12 cellular contexts compared by ENCODE assay signal in genomic region chr1:7346070-7346596, GRCh38.
"Had no signal": no experiment of that assay in that cellular context is flagged by ENCODE, and none has a peak within 500 bp of the region (broad histone marks: within the 10 kb centered on the region; RNA-seq: fewer than 3 reads in every experiment).

No MANE protein-coding gene starts in this region.

- H3K27me3 ChIP-seq: body of pancreas, thyroid gland had no signal

- H3K36me3 ChIP-seq: thyroid gland had no signal

- H3K36me3 Mint-ChIP-seq: activated naive CD4-positive, alpha-beta T cell treated with anti-CD3 and anti-CD28 coated beads, Interleukin-2, amount 50 U/mL, for 24 hours had no signal

- DNase-seq: activated T-cell treated with anti-CD3 and anti-CD28 coated beads, Interleukin-2, amount 50 U/mL, for 1 hour; body of pancreas; dermis blood vessel endothelial cell; head of caudate nucleus; kidney; left ventricle myocardium superior; mesenchymal stem cell; thyroid gland had no signal

- H3K4me3 Mint-ChIP-seq: activated naive CD4-positive, alpha-beta T cell treated with anti-CD3 and anti-CD28 coated beads, Interleukin-2, amount 50 U/mL, for 24 hours; neural crest cell had no signal

- H3K27me3 Mint-ChIP-seq: activated naive CD4-positive, alpha-beta T cell treated with anti-CD3 and anti-CD28 coated beads, Interleukin-2, amount 50 U/mL, for 24 hours had no signal

- H3K4me3 ChIP-seq: body of pancreas, skin epidermis, thyroid gland had no signal

- H3K9me3 Mint-ChIP-seq: activated naive CD4-positive, alpha-beta T cell treated with anti-CD3 and anti-CD28 coated beads, Interleukin-2, amount 50 U/mL, for 24 hours had no signal

- H3K4me1 ChIP-seq: thyroid gland had no signal

- H3K27ac Mint-ChIP-seq: activated naive CD4-positive, alpha-beta T cell treated with anti-CD3 and anti-CD28 coated beads, Interleukin-2, amount 50 U/mL, for 24 hours had no signal

- H3K9me3 ChIP-seq: body of pancreas, thyroid gland had no signal

- ATAC-seq: activated CD4-positive, CD25-positive, alpha-beta regulatory T cell treated with anti-CD3 and anti-CD28 coated beads, Interleukin-2, amount 50 U/mL, for 24 hours; body of pancreas had no signal

- H3K27ac ChIP-seq: body of pancreas, skin epidermis, thyroid gland had no signal

- H3K4me1 Mint-ChIP-seq: activated naive CD4-positive, alpha-beta T cell treated with anti-CD3 and anti-CD28 coated beads, Interleukin-2, amount 50 U/mL, for 24 hours had no signal
